Comparison of ENCODE assay signal across 8 cellular contexts in the genomic region with DNA sequence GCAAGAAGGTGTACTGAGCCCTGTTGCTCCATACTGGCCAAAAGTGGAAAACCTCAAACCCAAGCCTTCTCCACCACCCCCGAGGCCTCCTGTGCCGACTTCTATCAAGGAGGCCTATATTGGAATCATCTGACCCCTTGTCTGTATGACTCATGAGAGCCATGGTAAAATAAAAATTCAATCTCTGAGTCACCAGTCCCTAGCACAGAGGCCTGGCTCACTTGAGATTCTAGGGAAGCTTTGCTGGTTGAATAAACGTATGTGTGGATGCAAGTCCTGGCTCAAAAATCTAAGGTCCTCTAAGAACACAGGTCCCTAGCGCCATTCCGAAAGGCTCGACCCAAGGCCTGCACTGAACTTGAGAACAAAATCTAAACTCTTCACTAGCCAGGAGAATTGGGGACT. TPM values are rescaled to one million over a fixed set of nuclear protein-coding genes. Genes with fewer than 3 reads are reported as not detected.
DNase-seq lines count a peak whose midpoint lies in the region; ATAC-seq, FAIRE-seq and TF ChIP-seq lines count a peak whose summit lies in the region.

No MANE protein-coding gene starts in this region.

- H3K27ac ChIP-seq in RWPE2 (ENCODE audit: poor library complexity, severe bottlenecking), result peak overlapping the region; percentile 65
- H3K27ac ChIP-seq in CD8-positive, alpha-beta memory T cell (ENCODE audit: low read depth, low read length), result no peak overlapping the region

- H3K4me1 Mint-ChIP-seq in CD8-positive, alpha-beta memory T cell, result peaks cover 32 to 65% (median 54%) of the 10 kb centered on the region in 3 donors

- TF ChIP-seq CTCF in RWPE2 (IDR thresholded peaks at IDR 0.05; ENCODE audit: poor library complexity, severe bottlenecking) (no peak), retinal pigment epithelial cell (conservative IDR thresholded peaks at IDR 0.05; ENCODE audit: low read depth, low read length) (no peak), D721Med (IDR thresholded peaks at IDR 0.05; ENCODE audit: insufficient read depth, missing control alignments) (no peak)

- H3K4me3 Mint-ChIP-seq in CD8-positive, alpha-beta memory T cell, result peak overlapping the region in 3 of 7 donors; percentile 15 to 54 (median 23)

- H3K9me3 Mint-ChIP-seq in CD8-positive, alpha-beta memory T cell, result no peaks in the 10 kb centered on the region

- H3K4me3 ChIP-seq in RWPE2 (ENCODE audit: severe bottlenecking) (no peak overlapping the region), retinal pigment epithelial cell (ENCODE audit: low read length) (no peak overlapping the region)
- H3K4me3 ChIP-seq in CD8-positive, alpha-beta memory T cell (ENCODE audit: low read length), result no peak overlapping the region

- no peaks in the 10 kb centered on the region for H3K9me3 ChIP-seq in RWPE2 (ENCODE audit: severe bottlenecking)
- no peaks in the 10 kb centered on the region for H3K9me3 ChIP-seq in CD8-positive, alpha-beta memory T cell (ENCODE audit: low read length)

- peaks cover 20 to 59% (median 28%) of the 10 kb centered on the region in 3 donors for H3K36me3 Mint-ChIP-seq in CD8-positive, alpha-beta memory T cell

- no peaks in the 10 kb centered on the region for H3K27me3 Mint-ChIP-seq in CD8-positive, alpha-beta memory T cell

- peak overlapping the region in 3 of 8 donors; percentile 51 to 85 (median 62) for H3K27ac Mint-ChIP-seq in CD8-positive, alpha-beta memory T cell

- POLR2A ChIA-PET in CD8-positive, alpha-beta memory T cell (lab: Charles Lee), result no interaction called here

- H3K27me3 ChIP-seq in RWPE2 (ENCODE audit: insufficient read depth, poor library complexity, severe bottlenecking), result no peaks in the 10 kb centered on the region
- H3K27me3 ChIP-seq in CD8-positive, alpha-beta memory T cell (ENCODE audit: insufficient read depth, low read length, poor library complexity, severe bottlenecking), result no peaks in the 10 kb centered on the region

- FAIRE-seq in D721Med (lab: Jason Lieb, UNC), result no peak

- TF ChIP-seq POLR2A in erythroblast (IDR thresholded peaks at IDR 0.05; ENCODE audit: low read length), result peak; percentile 46

- H3K36me3 ChIP-seq in RWPE2 (ENCODE audit: low read depth), result peaks cover 44% of the 10 kb centered on the region
- H3K36me3 ChIP-seq in CD8-positive, alpha-beta memory T cell (ENCODE audit: insufficient read depth, low read length), result no peaks in the 10 kb centered on the region

- ATAC-seq in RWPE2 (ENCODE audit: low read depth), result peak; percentile 89

- H3K4me1 ChIP-seq in RWPE2 (ENCODE audit: insufficient read depth, poor library complexity, severe bottlenecking), result peaks cover 27% of the 10 kb centered on the region
- H3K4me1 ChIP-seq in CD8-positive, alpha-beta memory T cell (ENCODE audit: insufficient read depth, low read length), result peaks cover 28% of the 10 kb centered on the region

- CTCF ChIA-PET in CD8-positive, alpha-beta memory T cell (lab: Charles Lee), result interaction anchor here (1.9 kb wide), 1 partner anchor 18 kb away, joined by 7 read pairs; no protein-coding TSS in a partner anchor

- peak; percentile 65 for DNase-seq in Daoy (ENCODE audit: low read depth)
- DNase-seq in RWPE2 (ENCODE audit: low spot score), result no peak
- DNase-seq in erythroblast (lab: John Stamatoyannopoulos, UW), result peak in 1 of 2 experiments; percentile 20
- peak; percentile 75 for DNase-seq in retinal pigment epithelial cell (ENCODE audit: low read depth)
- no peak for DNase-seq in COLO668 (lab: John Stamatoyannopoulos, UW; ENCODE audit: unreplicated experiment)
- DNase-seq in CD8-positive, alpha-beta memory T cell, result no peak
- no peak for DNase-seq in stimulated activated CD4-positive, alpha-beta T cell treated with anti-CD3 and anti-CD28 coated beads, Interleukin-2, amount 100 ng/mL, for 24 hours
- DNase-seq in D721Med (ENCODE audit: insufficient read length, low spot score), result no peak

RNA-seq across cellular contexts. Expression of gene NSMCE1, which starts 15.0 kb away (rescaled TPM):
- total RNA-seq in Daoy (2014; rRNA removed; shearing (Covaris generic)), result 64.6 and 68.8 TPM in 2 replicates
- total RNA-seq in CD8-positive, alpha-beta memory T cell, result 100 to 1,000 TPM; 103 to 114 TPM
- polyA plus RNA-seq in CD8-positive, alpha-beta memory T cell, result 132 TPM

RNA-seq across cellular contexts. Expression of gene KDM8, which starts 50.2 kb away (rescaled TPM):
- 2.3 and 3.7 TPM in 2 replicates for total RNA-seq in Daoy (2014; rRNA removed; shearing (Covaris generic))
- 10 to 100 TPM in 1 of 2 experiments, 1 to 10 TPM in 1; 9.1 to 10.8 TPM for total RNA-seq in CD8-positive, alpha-beta memory T cell
- polyA plus RNA-seq in CD8-positive, alpha-beta memory T cell, result 5.6 TPM

Comparison
In these comparisons a context has a peak if more than half of its experiments do, and no peak if none do; other contexts are left out.
1. DNase-seq: peak in Daoy (single experiment) and retinal pigment epithelial cell (single experiment); none in RWPE2 (single experiment), COLO668 (single experiment), CD8-positive, alpha-beta memory T cell (0 of 5), stimulated activated CD4-positive, alpha-beta T cell treated with anti-CD3 and anti-CD28 coated beads, Interleukin-2, amount 100 ng/mL, for 24 hours (0 of 2) and D721Med (single experiment).